ENCODE assay signal across 8 cellular contexts in the genomic region with DNA sequence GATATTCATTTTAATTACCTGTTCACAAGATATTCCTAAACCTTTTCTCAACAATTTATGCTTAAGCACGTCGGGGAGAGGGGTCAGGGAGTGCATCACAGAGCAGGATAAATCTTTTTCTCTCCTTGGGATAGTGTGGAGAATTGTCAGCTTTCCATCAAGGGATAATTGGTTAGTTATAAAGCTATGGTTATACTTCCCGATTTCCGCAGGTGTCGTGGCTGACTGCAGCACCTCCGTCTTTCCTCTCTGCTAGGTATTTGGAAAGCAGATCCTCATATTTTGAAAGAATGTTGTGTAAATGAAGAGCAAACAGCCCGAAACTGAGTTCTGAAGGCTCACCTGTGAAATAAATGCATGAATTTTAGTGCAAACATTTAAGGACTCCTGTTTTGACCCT. TPM values are rescaled to one million over a fixed set of nuclear protein-coding genes. Genes with fewer than 3 reads are reported as not detected.
DNase-seq lines count a peak whose midpoint lies in the region; ATAC-seq and TF ChIP-seq lines count a peak whose summit lies in the region.

No MANE protein-coding gene starts in this region.

- peak overlapping the region; percentile 75 for H3K9ac ChIP-seq in fibroblast of lung (ENCODE audit: insufficient read depth, low read length)

- no peak for DNase-seq in GM06990 (ENCODE audit: extremely low read depth, insufficient read length)
- no peak for DNase-seq in SJCRH30
- DNase-seq in fibroblast of lung (ENCODE audit: low read depth in 2 of 2), result no peak
- no peak for DNase-seq in prostate gland (ENCODE audit: low spot score)
- no peak for DNase-seq in NCI-H2107 (lab: John Stamatoyannopoulos, UW)
- no peak for DNase-seq in DMS153 treated with DMSO at 0.1 percent for 48 hours (lab: John Stamatoyannopoulos, UW; ENCODE audit: unreplicated experiment)
- DNase-seq in central memory CD4-positive, alpha-beta T cell, result no peak

- intact Hi-C loops in prostate gland (cut with DNase I), result no loop called here

- H3K27ac ChIP-seq in SJCRH30 (no peak overlapping the region), fibroblast of lung (ENCODE audit: insufficient read depth, low read length) (peak overlapping the region; percentile 90), prostate gland (peak overlapping the region; percentile 83 to 87)

- H3K27me3 ChIP-seq in GM06990 (replicated peaks; ENCODE audit: control insufficient read depth, insufficient read depth, low read length) (no peaks in the 10 kb centered on the region), SJCRH30 (no peaks in the 10 kb centered on the region), fibroblast of lung (ENCODE audit: control insufficient read depth, insufficient read depth, low read length) (no peaks in the 10 kb centered on the region), prostate gland (replicated peaks; ENCODE audit: insufficient read depth) (no peaks in the 10 kb centered on the region)

- ATAC-seq in HG03039 (IDR thresholded peaks at IDR 0.05; ENCODE audit: unreplicated experiment), result no peak

- TF ChIP-seq CTCF in GM06990 (IDR thresholded peaks at IDR 0.05; ENCODE audit: insufficient read depth, low read length, poor library complexity, severe bottlenecking) (no peak), fibroblast of lung (conservative IDR thresholded peaks at IDR 0.05 in 1 of 2, IDR thresholded peaks at IDR 0.05 in 1 of 2; ENCODE audit: low read depth in 1 of 2, low read length in 2 of 2) (no peak), prostate gland (IDR thresholded peaks at IDR 0.05) (no peak)

- H3K79me2 ChIP-seq in fibroblast of lung (ENCODE audit: control insufficient read depth, insufficient read depth, low read length), result no peaks in the 10 kb centered on the region

- H3K36me3 ChIP-seq in GM06990 (ENCODE audit: control insufficient read depth, insufficient read depth, low read length), result peaks cover 2% of the 10 kb centered on the region; the same call in 1 of the 2 replicates
- H3K36me3 ChIP-seq in SJCRH30, result no peaks in the 10 kb centered on the region
- peaks cover 1% of the 10 kb centered on the region for H3K36me3 ChIP-seq in fibroblast of lung (ENCODE audit: control insufficient read depth, insufficient read depth, low read length)
- no peaks in the 10 kb centered on the region for H3K36me3 ChIP-seq in prostate gland

- H3K4me3 ChIP-seq in GM06990 (replicated peaks; ENCODE audit: low read depth, low read length), result peak overlapping the region; percentile 93
- H3K4me3 ChIP-seq in SJCRH30, result peak overlapping the region; percentile 62
- H3K4me3 ChIP-seq in fibroblast of lung (replicated peaks in 1 of 4; ENCODE audit: control extremely low read depth in 1 of 4, insufficient read depth in 1 of 4, low read depth in 3 of 4, low read length in 4 of 4), result peak overlapping the region; percentile 68 to 89 (median 76)
- peak overlapping the region; percentile 55 to 62 for H3K4me3 ChIP-seq in prostate gland

- peak overlapping the region; percentile 89 for H3K4me2 ChIP-seq in fibroblast of lung (ENCODE audit: extremely low read depth, insufficient read depth, low read length)

- peak overlapping the region; percentile 89 for H2AFZ ChIP-seq in fibroblast of lung (ENCODE audit: low read length)

- no peaks in the 10 kb centered on the region for H3K9me3 ChIP-seq in SJCRH30 (replicated peaks)
- no peaks in the 10 kb centered on the region for H3K9me3 ChIP-seq in fibroblast of lung (ENCODE audit: control insufficient read depth, insufficient read depth, low read depth, low read length)
- no peaks in the 10 kb centered on the region for H3K9me3 ChIP-seq in prostate gland

- 21% methylated on average over 7 of the region's 7 CpGs for WGBS in prostate gland

- no peak for TF ChIP-seq POLR2A in prostate gland (IDR thresholded peaks at IDR 0.05)

- H3K4me1 ChIP-seq in SJCRH30, result 0 out of 2 replicates have a peak, but pooled peaks cover 4% of the 10 kb centered on the region
- H3K4me1 ChIP-seq in fibroblast of lung (ENCODE audit: control insufficient read depth, extremely low read depth, insufficient read depth, low read length), result no peaks in the 10 kb centered on the region
- H3K4me1 ChIP-seq in prostate gland (replicated peaks), result no peaks in the 10 kb centered on the region

- H4K20me1 ChIP-seq in fibroblast of lung (ENCODE audit: control insufficient read depth, extremely low read depth, insufficient read depth, low read length), result no peaks in the 10 kb centered on the region

RNA-seq across cellular contexts. Expression of gene DYNC2LI1, which starts 0.8 kb away (rescaled TPM):
- 13.9 and 14.8 TPM in 2 replicates for total RNA-seq in SJCRH30 (2014; rRNA removed; shearing (Covaris generic))
- total RNA-seq in fibroblast of lung (24.4 and 28.0 TPM in 2 replicates), prostate gland (10 to 100 TPM; 26.1 to 27.3 TPM)
- polyA plus RNA-seq in fibroblast of lung, result 14.7 and 23.6 TPM in 2 replicates
- polyA plus RNA-seq in fibroblast of lung (2012), result 9.6 and 16.4 TPM in 2 replicates
- polyA minus RNA-seq in fibroblast of lung (ENCODE audit: low replicate concordance), result not detected in 2 replicates
